Comparison of ENCODE assay signal across 29 cellular contexts in genomic region chr17:39116224-39116623, GRCh38. TPM values are rescaled to one million over a fixed set of nuclear protein-coding genes. Genes with fewer than 3 reads are reported as not detected.
"Had no signal": no experiment of that assay in that cellular context is flagged by ENCODE, and none has a peak within 500 bp of the region (broad histone marks: within the 10 kb centered on the region; RNA-seq: fewer than 3 reads in every experiment).

No MANE protein-coding gene starts in this region.

- DNase-seq: colonic mucosa; effector CD8-positive, alpha-beta T cell; heart right ventricle; kidney glomerular epithelial cell; mammary epithelial cell; mucosa of descending colon; naive thymus-derived CD8-positive, alpha-beta T cell; pancreas; retina; spleen; stimulated activated CD4-positive, alpha-beta T cell treated with anti-CD3 and anti-CD28 coated beads, Interleukin-15, amount 100 ng/mL, for 24 hours; stimulated activated CD4-positive, alpha-beta T cell treated with anti-CD3 and anti-CD28 coated beads, Interleukin-1b, Interleukin-23, amount 100 ng/mL, for 48 hours; stimulated activated CD4-positive, alpha-beta T cell treated with anti-CD3 and anti-CD28 coated beads, Interleukin-4, amount 100 ng/mL, for 24 hours; testis; upper lobe of right lung had no signal

- H3K4me3 Mint-ChIP-seq: naive thymus-derived CD8-positive, alpha-beta T cell; neural crest cell; stimulated activated memory B cell treated with anti-CD40 and anti-IgM and Interleukin-4, amounts not matched to agents 10 μg/mL and 1 μg/mL and 100 μg/mL, for 72 hours; stimulated activated naive CD8-positive, alpha-beta T cell treated with anti-CD3 and anti-CD28 coated beads, Interleukin-15, Interleukin-2, amounts not matched to agents 100 ng/mL and 50 ng/mL, for 24 hours had no signal

- H3K9me3 ChIP-seq: colonic mucosa, heart right ventricle, mucosa of descending colon, pancreas, prostate gland, spleen, testis, tibial nerve, upper lobe of right lung, vagina had no signal

- ATAC-seq: esophagus mucosa; heart right ventricle; mucosa of descending colon; naive thymus-derived CD8-positive, alpha-beta T cell; pancreas; sciatic nerve; stimulated activated memory B cell treated with anti-CD40 and anti-IgM and Interleukin-4, amounts not matched to agents 10 μg/mL and 1 μg/mL and 100 μg/mL, for 72 hours; upper lobe of right lung had no signal

- H3K9me3 Mint-ChIP-seq: naive thymus-derived CD8-positive, alpha-beta T cell; neural crest cell; stimulated activated naive CD8-positive, alpha-beta T cell treated with anti-CD3 and anti-CD28 coated beads, Interleukin-15, Interleukin-2, amounts not matched to agents 100 ng/mL and 50 ng/mL, for 24 hours had no signal

- H3K27me3 Mint-ChIP-seq: naive thymus-derived CD8-positive, alpha-beta T cell; stimulated activated memory B cell treated with anti-CD40 and anti-IgM and Interleukin-4, amounts not matched to agents 10 μg/mL and 1 μg/mL and 100 μg/mL, for 72 hours; stimulated activated naive CD8-positive, alpha-beta T cell treated with anti-CD3 and anti-CD28 coated beads, Interleukin-15, Interleukin-2, amounts not matched to agents 100 ng/mL and 50 ng/mL, for 24 hours had no signal

- H3K27ac Mint-ChIP-seq: stimulated activated memory B cell treated with anti-CD40 and anti-IgM and Interleukin-4, amounts not matched to agents 10 μg/mL and 1 μg/mL and 100 μg/mL, for 72 hours; stimulated activated naive CD8-positive, alpha-beta T cell treated with anti-CD3 and anti-CD28 coated beads, Interleukin-15, Interleukin-2, amounts not matched to agents 100 ng/mL and 50 ng/mL, for 24 hours had no signal

- H3K27ac ChIP-seq: colonic mucosa, heart right ventricle, pancreas, prostate gland, spleen, testis, tibial nerve, upper lobe of right lung had no signal

- H3K36me3 ChIP-seq: colonic mucosa, heart right ventricle, pancreas, prostate gland, spleen, tibial nerve, upper lobe of right lung, vagina had no signal

- H3K4me1 Mint-ChIP-seq: neural crest cell had no signal

- H3K27me3 ChIP-seq: colonic mucosa, pancreas, spleen, testis, tibial nerve, upper lobe of right lung, vagina had no signal

- H3K36me3 Mint-ChIP-seq: stimulated activated memory B cell treated with anti-CD40 and anti-IgM and Interleukin-4, amounts not matched to agents 10 μg/mL and 1 μg/mL and 100 μg/mL, for 72 hours had no signal

- H3K4me3 ChIP-seq: colonic mucosa, heart right ventricle, mucosa of descending colon, pancreas, prostate gland, spleen, testis, tibial nerve, upper lobe of right lung, vagina had no signal

- H3K4me1 ChIP-seq: colonic mucosa, pancreas, prostate gland, upper lobe of right lung had no signal

RNA-seq across cellular contexts. Expression of gene PLXDC1, which starts 35.2 kb away (rescaled TPM):
- total RNA-seq: dermis microvascular lymphatic vessel endothelial cell had no signal

RNA-seq across cellular contexts. Expression of gene ARL5C, which starts 49.7 kb away (rescaled TPM):
- total RNA-seq: colonic mucosa; dermis microvascular lymphatic vessel endothelial cell; esophagus mucosa; fibroblast of lung; frontal cortex; glomerular endothelial cell; heart right ventricle; lower leg skin; mammary epithelial cell; mesenteric fat pad; mucosa of descending colon; naive thymus-derived CD8-positive, alpha-beta T cell; neural crest cell; prostate gland; sciatic nerve; spleen; testis; tibial nerve; upper lobe of right lung; vagina had no signal
